2 cellular contexts compared by ENCODE assay signal in the genomic region with DNA sequence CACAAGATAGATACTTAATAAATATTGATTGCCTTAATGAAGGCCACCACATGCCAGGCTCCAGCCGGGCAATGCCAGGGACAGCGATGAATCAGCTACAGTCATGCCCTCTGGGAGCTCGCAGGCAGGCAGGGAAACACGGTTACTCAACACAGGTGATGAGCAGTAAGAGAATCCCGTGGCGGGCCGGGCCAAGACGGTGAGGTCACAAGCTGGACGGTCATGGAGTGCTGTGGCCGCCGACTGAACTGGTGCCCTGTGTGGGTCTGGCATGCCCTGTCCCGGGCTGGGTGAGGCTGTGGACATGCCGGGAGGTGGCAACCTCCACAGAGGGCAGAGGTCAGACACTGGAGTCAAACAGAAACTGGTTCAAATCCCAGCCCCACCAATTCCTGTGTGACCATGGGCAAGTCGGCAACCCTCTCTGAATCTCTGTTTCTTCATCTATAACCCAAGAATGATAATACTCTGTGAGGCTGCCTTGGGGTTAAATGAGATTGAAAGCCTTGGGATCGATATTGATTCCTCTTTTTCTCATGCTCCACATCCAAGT.
TF ChIP-seq lines count a peak whose summit lies in the region.

No MANE protein-coding gene starts in this region.

TF ChIP-seq in A549, 52 proteins besides CTCF, POLR2A, EP300 and RAD21 (continues in another document):
- TF ChIP-seq NPAS2 (CRISPR knock-in tag; IDR thresholded peaks at IDR 0.05; ENCODE audit: borderline replicate concordance) (no peak), HEYL (CRISPR knock-in tag; IDR thresholded peaks at IDR 0.05) (no peak), RFX5 (IDR thresholded peaks at IDR 0.05) (no peak; the same call in 1 of the 2 replicates), JUNB (IDR thresholded peaks at IDR 0.05) (peak; percentile 87), CBX8 (IDR thresholded peaks at IDR 0.05) (no peak), FOSB (CRISPR knock-in tag; IDR thresholded peaks at IDR 0.05) (no peak), ZSCAN20 (CRISPR knock-in tag; IDR thresholded peaks at IDR 0.05) (no peak), GATA3 (IDR thresholded peaks at IDR 0.05; ENCODE audit: borderline replicate concordance) (peak; percentile 85), MYC (IDR thresholded peaks at IDR 0.05; ENCODE audit: borderline replicate concordance, low read length) (peak; percentile 89), CEBPB (IDR thresholded peaks at IDR 0.05) (peak; percentile 77 to 97), HDAC2 (IDR thresholded peaks at IDR 0.05) (no peak), MAFK (IDR thresholded peaks at IDR 0.05; ENCODE audit: partially characterized antibody) (peak; percentile 43), KDM5A (IDR thresholded peaks at IDR 0.05) (no peak), POLR2AphosphoS2 (conservative IDR thresholded peaks at IDR 0.05; ENCODE audit: low read length) (no peak), PHF8 (IDR thresholded peaks at IDR 0.05; ENCODE audit: borderline replicate concordance, low read depth) (no peak), EHMT2 (IDR thresholded peaks at IDR 0.05; ENCODE audit: low read depth) (no peak), RNF2 (IDR thresholded peaks at IDR 0.05; ENCODE audit: borderline replicate concordance, low read depth) (no peak), NFE2L2 (conservative IDR thresholded peaks at IDR 0.05; ENCODE audit: low read length) (no peak), TFCP2L1 (CRISPR knock-in tag; IDR thresholded peaks at IDR 0.05) (no peak), EHF (CRISPR knock-in tag; IDR thresholded peaks at IDR 0.05) (no peak), JUN (IDR thresholded peaks at IDR 0.05) (peak; percentile 73 to 92; a peak in 4 of 5 replicates), FOXS1 (CRISPR knock-in tag; IDR thresholded peaks at IDR 0.05) (no peak), BHLHE40 (IDR thresholded peaks at IDR 0.05; ENCODE audit: low read depth, low read length) (no peak), RARB (CRISPR knock-in tag; IDR thresholded peaks at IDR 0.05) (peak; percentile 91; the same call in 1 of the 2 replicates), ZNF302 (CRISPR knock-in tag; IDR thresholded peaks at IDR 0.05) (no peak), CHD4 (IDR thresholded peaks at IDR 0.05; ENCODE audit: borderline replicate concordance) (no peak), ZFP36 (IDR thresholded peaks at IDR 0.05; ENCODE audit: borderline replicate concordance, partially characterized antibody) (peak; percentile 97), CBX2 (IDR thresholded peaks at IDR 0.05; ENCODE audit: borderline replicate concordance, low read depth) (no peak), TP53 (CRISPR knock-in tag; IDR thresholded peaks at IDR 0.05) (no peak), CHD2 (IDR thresholded peaks at IDR 0.05; ENCODE audit: low read length, partially characterized antibody) (no peak), KDM1A (IDR thresholded peaks at IDR 0.05; ENCODE audit: low read depth) (peak; percentile 26; the same call in 1 of the 2 replicates), SREBF2 (IDR thresholded peaks at IDR 0.05) (no peak), ZC3H11A (IDR thresholded peaks at IDR 0.05) (no peak)
- TF ChIP-seq, protein P1, sequence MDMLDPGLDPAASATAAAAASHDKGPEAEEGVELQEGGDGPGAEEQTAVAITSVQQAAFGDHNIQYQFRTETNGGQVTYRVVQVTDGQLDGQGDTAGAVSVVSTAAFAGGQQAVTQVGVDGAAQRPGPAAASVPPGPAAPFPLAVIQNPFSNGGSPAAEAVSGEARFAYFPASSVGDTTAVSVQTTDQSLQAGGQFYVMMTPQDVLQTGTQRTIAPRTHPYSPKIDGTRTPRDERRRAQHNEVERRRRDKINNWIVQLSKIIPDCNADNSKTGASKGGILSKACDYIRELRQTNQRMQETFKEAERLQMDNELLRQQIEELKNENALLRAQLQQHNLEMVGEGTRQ (IDR thresholded peaks at IDR 0.05): peak; percentile 59
- TF ChIP-seq, protein P2, sequence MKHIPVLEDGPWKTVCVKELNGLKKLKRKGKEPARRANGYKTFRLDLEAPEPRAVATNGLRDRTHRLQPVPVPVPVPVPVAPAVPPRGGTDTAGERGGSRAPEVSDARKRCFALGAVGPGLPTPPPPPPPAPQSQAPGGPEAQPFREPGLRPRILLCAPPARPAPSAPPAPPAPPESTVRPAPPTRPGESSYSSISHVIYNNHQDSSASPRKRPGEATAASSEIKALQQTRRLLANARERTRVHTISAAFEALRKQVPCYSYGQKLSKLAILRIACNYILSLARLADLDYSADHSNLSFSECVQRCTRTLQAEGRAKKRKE (CRISPR knock-in tag; IDR thresholded peaks at IDR 0.05; ENCODE audit: low read depth): peak; percentile 75; the same call in 1 of the 2 replicates
- TF ChIP-seq, protein P3, sequence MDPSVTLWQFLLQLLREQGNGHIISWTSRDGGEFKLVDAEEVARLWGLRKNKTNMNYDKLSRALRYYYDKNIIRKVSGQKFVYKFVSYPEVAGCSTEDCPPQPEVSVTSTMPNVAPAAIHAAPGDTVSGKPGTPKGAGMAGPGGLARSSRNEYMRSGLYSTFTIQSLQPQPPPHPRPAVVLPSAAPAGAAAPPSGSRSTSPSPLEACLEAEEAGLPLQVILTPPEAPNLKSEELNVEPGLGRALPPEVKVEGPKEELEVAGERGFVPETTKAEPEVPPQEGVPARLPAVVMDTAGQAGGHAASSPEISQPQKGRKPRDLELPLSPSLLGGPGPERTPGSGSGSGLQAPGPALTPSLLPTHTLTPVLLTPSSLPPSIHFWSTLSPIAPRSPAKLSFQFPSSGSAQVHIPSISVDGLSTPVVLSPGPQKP (IDR thresholded peaks at IDR 0.05; ENCODE audit: low read depth, low read length): no peak
- TF ChIP-seq, protein P4, sequence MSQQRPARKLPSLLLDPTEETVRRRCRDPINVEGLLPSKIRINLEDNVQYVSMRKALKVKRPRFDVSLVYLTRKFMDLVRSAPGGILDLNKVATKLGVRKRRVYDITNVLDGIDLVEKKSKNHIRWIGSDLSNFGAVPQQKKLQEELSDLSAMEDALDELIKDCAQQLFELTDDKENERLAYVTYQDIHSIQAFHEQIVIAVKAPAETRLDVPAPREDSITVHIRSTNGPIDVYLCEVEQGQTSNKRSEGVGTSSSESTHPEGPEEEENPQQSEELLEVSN (IDR thresholded peaks at IDR 0.05; ENCODE audit: borderline replicate concordance, low read depth): peak; percentile 64; the same call in 1 of the 2 replicates
- TF ChIP-seq, protein P5, sequence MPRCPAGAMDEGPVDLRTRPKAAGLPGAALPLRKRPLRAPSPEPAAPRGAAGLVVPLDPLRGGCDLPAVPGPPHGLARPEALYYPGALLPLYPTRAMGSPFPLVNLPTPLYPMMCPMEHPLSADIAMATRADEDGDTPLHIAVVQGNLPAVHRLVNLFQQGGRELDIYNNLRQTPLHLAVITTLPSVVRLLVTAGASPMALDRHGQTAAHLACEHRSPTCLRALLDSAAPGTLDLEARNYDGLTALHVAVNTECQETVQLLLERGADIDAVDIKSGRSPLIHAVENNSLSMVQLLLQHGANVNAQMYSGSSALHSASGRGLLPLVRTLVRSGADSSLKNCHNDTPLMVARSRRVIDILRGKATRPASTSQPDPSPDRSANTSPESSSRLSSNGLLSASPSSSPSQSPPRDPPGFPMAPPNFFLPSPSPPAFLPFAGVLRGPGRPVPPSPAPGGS (IDR thresholded peaks at IDR 0.05): no peak

TF ChIP-seq in WTC11, 78 proteins besides CTCF, POLR2A, EP300 and RAD21:
- TF ChIP-seq, protein P6, sequence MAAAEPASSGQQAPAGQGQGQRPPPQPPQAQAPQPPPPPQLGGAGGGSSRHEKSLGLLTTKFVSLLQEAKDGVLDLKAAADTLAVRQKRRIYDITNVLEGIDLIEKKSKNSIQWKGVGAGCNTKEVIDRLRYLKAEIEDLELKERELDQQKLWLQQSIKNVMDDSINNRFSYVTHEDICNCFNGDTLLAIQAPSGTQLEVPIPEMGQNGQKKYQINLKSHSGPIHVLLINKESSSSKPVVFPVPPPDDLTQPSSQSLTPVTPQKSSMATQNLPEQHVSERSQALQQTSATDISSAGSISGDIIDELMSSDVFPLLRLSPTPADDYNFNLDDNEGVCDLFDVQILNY (CRISPR knock-in tag; IDR thresholded peaks at IDR 0.05): no peak
- TF ChIP-seq, protein P7, sequence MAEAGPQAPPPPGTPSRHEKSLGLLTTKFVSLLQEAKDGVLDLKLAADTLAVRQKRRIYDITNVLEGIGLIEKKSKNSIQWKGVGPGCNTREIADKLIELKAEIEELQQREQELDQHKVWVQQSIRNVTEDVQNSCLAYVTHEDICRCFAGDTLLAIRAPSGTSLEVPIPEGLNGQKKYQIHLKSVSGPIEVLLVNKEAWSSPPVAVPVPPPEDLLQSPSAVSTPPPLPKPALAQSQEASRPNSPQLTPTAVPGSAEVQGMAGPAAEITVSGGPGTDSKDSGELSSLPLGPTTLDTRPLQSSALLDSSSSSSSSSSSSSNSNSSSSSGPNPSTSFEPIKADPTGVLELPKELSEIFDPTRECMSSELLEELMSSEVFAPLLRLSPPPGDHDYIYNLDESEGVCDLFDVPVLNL (CRISPR knock-in tag; IDR thresholded peaks at IDR 0.05; ENCODE audit: borderline replicate concordance, low read depth): no peak
- TF ChIP-seq, protein P8, sequence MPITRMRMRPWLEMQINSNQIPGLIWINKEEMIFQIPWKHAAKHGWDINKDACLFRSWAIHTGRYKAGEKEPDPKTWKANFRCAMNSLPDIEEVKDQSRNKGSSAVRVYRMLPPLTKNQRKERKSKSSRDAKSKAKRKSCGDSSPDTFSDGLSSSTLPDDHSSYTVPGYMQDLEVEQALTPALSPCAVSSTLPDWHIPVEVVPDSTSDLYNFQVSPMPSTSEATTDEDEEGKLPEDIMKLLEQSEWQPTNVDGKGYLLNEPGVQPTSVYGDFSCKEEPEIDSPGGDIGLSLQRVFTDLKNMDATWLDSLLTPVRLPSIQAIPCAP (CRISPR knock-in tag; IDR thresholded peaks at IDR 0.05): no peak
- TF ChIP-seq GABPB1 (CRISPR knock-in tag; IDR thresholded peaks at IDR 0.05) (no peak), TP53 (CRISPR knock-in tag; IDR thresholded peaks at IDR 0.05) (no peak), ZNF219 (CRISPR knock-in tag; IDR thresholded peaks at IDR 0.05; ENCODE audit: borderline replicate concordance) (no peak), NR1H2 (CRISPR knock-in tag; IDR thresholded peaks at IDR 0.05) (no peak), NR2C2 (CRISPR knock-in tag; IDR thresholded peaks at IDR 0.05) (no peak), RORB (CRISPR knock-in tag; IDR thresholded peaks at IDR 0.05) (no peak), ZNF232 (CRISPR knock-in tag; IDR thresholded peaks at IDR 0.05) (no peak), FOXP1 (CRISPR knock-in tag; IDR thresholded peaks at IDR 0.05; ENCODE audit: borderline replicate concordance) (no peak), ZNF263 (CRISPR knock-in tag; IDR thresholded peaks at IDR 0.05; ENCODE audit: low read depth) (no peak)
- TF ChIP-seq, protein P9, sequence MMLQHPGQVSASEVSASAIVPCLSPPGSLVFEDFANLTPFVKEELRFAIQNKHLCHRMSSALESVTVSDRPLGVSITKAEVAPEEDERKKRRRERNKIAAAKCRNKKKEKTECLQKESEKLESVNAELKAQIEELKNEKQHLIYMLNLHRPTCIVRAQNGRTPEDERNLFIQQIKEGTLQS (CRISPR knock-in tag; conservative IDR thresholded peaks at IDR 0.05): no peak
- TF ChIP-seq, protein P10, sequence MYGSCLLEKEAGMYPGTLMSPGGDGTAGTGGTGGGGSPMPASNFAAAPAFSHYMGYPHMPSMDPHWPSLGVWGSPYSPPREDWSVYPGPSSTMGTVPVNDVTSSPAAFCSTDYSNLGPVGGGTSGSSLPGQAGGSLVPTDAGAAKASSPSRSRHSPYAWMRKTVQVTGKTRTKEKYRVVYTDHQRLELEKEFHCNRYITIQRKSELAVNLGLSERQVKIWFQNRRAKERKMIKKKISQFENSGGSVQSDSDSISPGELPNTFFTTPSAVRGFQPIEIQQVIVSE (CRISPR knock-in tag; IDR thresholded peaks at IDR 0.05; ENCODE audit: borderline replicate concordance): no peak
- TF ChIP-seq, protein P11, sequence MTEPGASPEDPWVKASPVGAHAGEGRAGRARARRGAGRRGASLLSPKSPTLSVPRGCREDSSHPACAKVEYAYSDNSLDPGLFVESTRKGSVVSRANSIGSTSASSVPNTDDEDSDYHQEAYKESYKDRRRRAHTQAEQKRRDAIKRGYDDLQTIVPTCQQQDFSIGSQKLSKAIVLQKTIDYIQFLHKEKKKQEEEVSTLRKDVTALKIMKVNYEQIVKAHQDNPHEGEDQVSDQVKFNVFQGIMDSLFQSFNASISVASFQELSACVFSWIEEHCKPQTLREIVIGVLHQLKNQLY (CRISPR knock-in tag; IDR thresholded peaks at IDR 0.05): no peak
- TF ChIP-seq, protein P12, sequence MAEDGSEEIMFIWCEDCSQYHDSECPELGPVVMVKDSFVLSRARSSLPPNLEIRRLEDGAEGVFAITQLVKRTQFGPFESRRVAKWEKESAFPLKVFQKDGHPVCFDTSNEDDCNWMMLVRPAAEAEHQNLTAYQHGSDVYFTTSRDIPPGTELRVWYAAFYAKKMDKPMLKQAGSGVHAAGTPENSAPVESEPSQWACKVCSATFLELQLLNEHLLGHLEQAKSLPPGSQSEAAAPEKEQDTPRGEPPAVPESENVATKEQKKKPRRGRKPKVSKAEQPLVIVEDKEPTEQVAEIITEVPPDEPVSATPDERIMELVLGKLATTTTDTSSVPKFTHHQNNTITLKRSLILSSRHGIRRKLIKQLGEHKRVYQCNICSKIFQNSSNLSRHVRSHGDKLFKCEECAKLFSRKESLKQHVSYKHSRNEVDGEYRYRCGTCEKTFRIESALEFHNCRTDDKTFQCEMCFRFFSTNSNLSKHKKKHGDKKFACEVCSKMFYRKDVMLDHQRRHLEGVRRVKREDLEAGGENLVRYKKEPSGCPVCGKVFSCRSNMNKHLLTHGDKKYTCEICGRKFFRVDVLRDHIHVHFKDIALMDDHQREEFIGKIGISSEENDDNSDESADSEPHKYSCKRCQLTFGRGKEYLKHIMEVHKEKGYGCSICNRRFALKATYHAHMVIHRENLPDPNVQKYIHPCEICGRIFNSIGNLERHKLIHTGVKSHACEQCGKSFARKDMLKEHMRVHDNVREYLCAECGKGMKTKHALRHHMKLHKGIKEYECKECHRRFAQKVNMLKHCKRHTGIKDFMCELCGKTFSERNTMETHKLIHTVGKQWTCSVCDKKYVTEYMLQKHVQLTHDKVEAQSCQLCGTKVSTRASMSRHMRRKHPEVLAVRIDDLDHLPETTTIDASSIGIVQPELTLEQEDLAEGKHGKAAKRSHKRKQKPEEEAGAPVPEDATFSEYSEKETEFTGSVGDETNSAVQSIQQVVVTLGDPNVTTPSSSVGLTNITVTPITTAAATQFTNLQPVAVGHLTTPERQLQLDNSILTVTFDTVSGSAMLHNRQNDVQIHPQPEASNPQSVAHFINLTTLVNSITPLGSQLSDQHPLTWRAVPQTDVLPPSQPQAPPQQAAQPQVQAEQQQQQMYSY (CRISPR knock-in tag; IDR thresholded peaks at IDR 0.05): no peak
- TF ChIP-seq, protein P13, sequence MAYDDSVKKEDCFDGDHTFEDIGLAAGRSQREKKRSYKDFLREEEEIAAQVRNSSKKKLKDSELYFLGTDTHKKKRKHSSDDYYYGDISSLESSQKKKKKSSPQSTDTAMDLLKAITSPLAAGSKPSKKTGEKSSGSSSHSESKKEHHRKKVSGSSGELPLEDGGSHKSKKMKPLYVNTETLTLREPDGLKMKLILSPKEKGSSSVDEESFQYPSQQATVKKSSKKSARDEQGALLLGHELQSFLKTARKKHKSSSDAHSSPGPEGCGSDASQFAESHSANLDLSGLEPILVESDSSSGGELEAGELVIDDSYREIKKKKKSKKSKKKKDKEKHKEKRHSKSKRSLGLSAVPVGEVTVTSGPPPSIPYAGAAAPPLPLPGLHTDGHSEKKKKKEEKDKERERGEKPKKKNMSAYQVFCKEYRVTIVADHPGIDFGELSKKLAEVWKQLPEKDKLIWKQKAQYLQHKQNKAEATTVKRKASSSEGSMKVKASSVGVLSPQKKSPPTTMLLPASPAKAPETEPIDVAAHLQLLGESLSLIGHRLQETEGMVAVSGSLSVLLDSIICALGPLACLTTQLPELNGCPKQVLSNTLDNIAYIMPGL (CRISPR knock-in tag; IDR thresholded peaks at IDR 0.05): no peak
